Comparison of ENCODE assay signal across 11 cellular contexts in genomic region chr3:71444861-71445259, GRCh38.
DNase-seq lines count a peak whose midpoint lies in the region; ATAC-seq and TF ChIP-seq lines count a peak whose summit lies in the region.
"Had no signal": no experiment of that assay in that cellular context is flagged by ENCODE, and none has a peak within 500 bp of the region (broad histone marks: within the 10 kb centered on the region; RNA-seq: fewer than 3 reads in every experiment).

No MANE protein-coding gene starts in this region.

- H3K4me3 Mint-ChIP-seq in activated naive CD4-positive, alpha-beta T cell treated with anti-CD3 and anti-CD28 coated beads for 36 hours = peak overlapping the region; percentile 71

- peak overlapping the region; percentile 98 for H3K27ac Mint-ChIP-seq in activated naive CD4-positive, alpha-beta T cell treated with anti-CD3 and anti-CD28 coated beads for 36 hours

- TF ChIP-seq CTCF in gastroesophageal sphincter (IDR thresholded peaks at IDR 0.05) (no peak), suprapubic skin (IDR thresholded peaks at IDR 0.05) (no peak)

- peaks cover 3 to 73% (median 12%) of the 10 kb centered on the region in 3 donors for H3K4me1 ChIP-seq in gastroesophageal sphincter
- H3K4me1 ChIP-seq in suprapubic skin = peaks cover 91% of the 10 kb centered on the region

- peaks cover 3% of the 10 kb centered on the region for H3K9me3 Mint-ChIP-seq in activated naive CD4-positive, alpha-beta T cell treated with anti-CD3 and anti-CD28 coated beads for 36 hours

- H3K4me3 ChIP-seq in gastroesophageal sphincter (no peak overlapping the region), suprapubic skin (no peak overlapping the region)
- H3K4me3 ChIP-seq: right atrium auricular region had no signal

- no peak for DNase-seq in activated naive CD4-positive, alpha-beta T cell treated with anti-CD3 and anti-CD28 coated beads for 36 hours
- no peak for DNase-seq in activated naive CD4-positive, alpha-beta T cell treated with Interleukin-2 at 50 U/mL for 16 hours
- DNase-seq in UCSD-AML1 (lab: John Stamatoyannopoulos, UW; ENCODE audit: unreplicated experiment) (peak; percentile 66), suprapubic skin (ENCODE audit: low spot score in 2 of 2) (no peak), NCI-H748 (lab: John Stamatoyannopoulos, UW; ENCODE audit: unreplicated experiment) (no peak)
- DNase-seq: NCI-H1436, SHP77 treated with DMSO at 0.1 percent for 48 hours had no signal

- peaks cover 6% of the 10 kb centered on the region for H3K36me3 Mint-ChIP-seq in activated naive CD4-positive, alpha-beta T cell treated with anti-CD3 and anti-CD28 coated beads for 36 hours (ENCODE audit: low read depth)

- H3K9me3 ChIP-seq in gastroesophageal sphincter (no peaks in the 10 kb centered on the region), suprapubic skin (no peaks in the 10 kb centered on the region)
- H3K9me3 ChIP-seq: right atrium auricular region had no signal

- intact Hi-C loops in activated naive CD4-positive, alpha-beta T cell treated with anti-CD3 and anti-CD28 coated beads for 36 hours (cut with micrococcal nuclease) = loop anchor here (1.0 to 5.0 kb wide), 7 partner anchors 23 to 383 kb away; partner anchors contain the start of gene FOXP1

- H3K27me3 Mint-ChIP-seq in activated naive CD4-positive, alpha-beta T cell treated with anti-CD3 and anti-CD28 coated beads for 36 hours (ENCODE audit: low read depth) = no peaks in the 10 kb centered on the region

- H3K27me3 ChIP-seq in gastroesophageal sphincter (no peaks in the 10 kb centered on the region), suprapubic skin (no peaks in the 10 kb centered on the region)
- H3K27me3 ChIP-seq: right atrium auricular region had no signal

- H3K27ac ChIP-seq in gastroesophageal sphincter (peak overlapping the region in 3 of 4 donors; percentile 30 to 58 (median 46)), suprapubic skin (peak overlapping the region; percentile 78)

- H3K36me3 ChIP-seq in gastroesophageal sphincter = no peaks in the 10 kb centered on the region
- no peaks in the 10 kb centered on the region for H3K36me3 ChIP-seq in suprapubic skin
- H3K36me3 ChIP-seq: right atrium auricular region had no signal

- TF ChIP-seq EP300 in gastroesophageal sphincter (IDR thresholded peaks at IDR 0.05) (no peak), suprapubic skin (IDR thresholded peaks at IDR 0.05) (no peak)

- CTCF ChIA-PET in activated naive CD4-positive, alpha-beta T cell treated with anti-CD3 and anti-CD28 coated beads for 36 hours (lab: Charles Lee) = interaction anchor here (0.6 to 1.6 kb wide), 4 partner anchors 10 to 214 kb away, joined by 3 to 11 read pairs (median 4); no protein-coding TSS in a partner anchor

- H3K4me1 Mint-ChIP-seq in activated naive CD4-positive, alpha-beta T cell treated with anti-CD3 and anti-CD28 coated beads for 36 hours (ENCODE audit: low read depth) = peaks cover 90% of the 10 kb centered on the region

- 61 to 67% methylated on average over 1 to 2 of the region's 4 CpGs for WGBS in gastroesophageal sphincter (ENCODE audit: low coverage in 1 of 2), 2 donors
- WGBS in suprapubic skin = 43% methylated on average over 4 of the region's 4 CpGs

- no peak for ATAC-seq in gastroesophageal sphincter
- no peak for ATAC-seq in GM21529 (IDR thresholded peaks at IDR 0.05; ENCODE audit: unreplicated experiment)
- no peak for ATAC-seq in HG03045 (IDR thresholded peaks at IDR 0.05; ENCODE audit: unreplicated experiment)

- no peak for TF ChIP-seq POLR2A in gastroesophageal sphincter (IDR thresholded peaks at IDR 0.05)
- TF ChIP-seq POLR2A in suprapubic skin (IDR thresholded peaks at IDR 0.05) = no peak
